Comparison of ENCODE assay signal across 15 cellular contexts in the genomic region with DNA sequence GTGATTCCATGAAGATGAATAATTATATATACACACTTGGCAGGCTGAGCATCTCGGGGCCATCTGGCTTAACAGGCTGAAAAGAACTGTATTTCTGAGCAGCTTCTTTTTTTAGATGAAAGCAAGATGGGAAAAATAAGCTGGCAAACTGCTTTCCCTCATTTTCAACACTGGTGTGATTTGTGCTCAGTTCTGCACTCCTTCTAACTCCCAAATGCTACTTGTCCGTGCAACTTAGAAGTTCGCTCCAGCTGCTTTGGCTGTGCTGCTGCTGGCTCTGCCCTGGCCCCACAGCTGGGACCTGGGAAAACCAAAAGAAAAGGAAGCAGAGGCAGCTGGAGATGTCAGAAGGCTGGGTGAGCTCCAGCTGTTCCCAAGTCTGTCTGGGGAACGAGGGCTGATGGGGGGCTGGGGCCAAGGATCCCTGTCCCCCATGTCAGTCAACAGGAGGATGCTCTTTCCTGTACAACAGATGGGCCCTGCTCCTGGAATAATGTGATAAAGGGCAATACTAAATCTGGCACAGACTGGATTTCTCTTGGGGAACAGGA. TPM values are rescaled to one million over a fixed set of nuclear protein-coding genes. Genes with fewer than 3 reads are reported as not detected.
A peak's percentile ranks its signal among the peaks of the same experiment; 100 is the strongest.
DNase-seq lines count a peak whose midpoint lies in the region; ATAC-seq and TF ChIP-seq lines count a peak whose summit lies in the region.
"Had no signal": no experiment of that assay in that cellular context is flagged by ENCODE, and none has a peak within 500 bp of the region (broad histone marks: within the 10 kb centered on the region; RNA-seq: fewer than 3 reads in every experiment).

No MANE protein-coding gene starts in this region.

- peak; percentile 17 for DNase-seq in AG04449 (ENCODE audit: low read depth, low spot score)
- DNase-seq in NCI-H1694 treated with DMSO at 0.1 percent for 48 hours (lab: John Stamatoyannopoulos, UW), result peak; percentile 98
- peak; percentile 16 for DNase-seq in choroid plexus epithelial cell (ENCODE audit: low read depth)
- DNase-seq in middle frontal gyrus (ENCODE audit: extremely low spot score, low spot score), result peak; percentile 70
- DNase-seq in activated CD4-positive, CD25-positive, alpha-beta regulatory T cell treated with anti-CD3 and anti-CD28 coated beads, Interleukin-2, amount 50 U/mL, for 72 hours, result no peak
- DNase-seq in GM13976 (ENCODE audit: low spot score), result no peak
- DNase-seq in stomach, result no peak
- DNase-seq: activated naive CD4-positive, alpha-beta T cell treated with anti-CD3 and anti-CD28 coated beads, Interleukin-2, amount 10 ng/mL, durations not matched to agents 7 days and 5 days; cortex of kidney; gastrocnemius medialis; kidney glomerular epithelial cell; natural killer cell; RPMI8226 had no signal

- WGBS in stomach, 5 donors, result 42 to 78% (median 67%) methylated on average over 4 of the region's 4 CpGs

- no peak for TF ChIP-seq EP300 in stomach (IDR thresholded peaks at IDR 0.05)

- H3K4me3 ChIP-seq in AG04449 (ENCODE audit: low read depth, low read length), result no peak overlapping the region
- H3K4me3 ChIP-seq in choroid plexus epithelial cell (ENCODE audit: low read depth, low read length), result no peak overlapping the region
- H3K4me3 ChIP-seq in stomach, result no peak overlapping the region
- H3K4me3 ChIP-seq: A549, gastrocnemius medialis had no signal

- in situ Hi-C loops in GM13976 (cut with MboI; ENCODE audit: low sequenced_read_pairs, unreplicated experiment), result no loop called here

- peaks cover 0 to 9% (median 3%) of the 10 kb centered on the region in 4 donors for H3K36me3 ChIP-seq in stomach
- H3K36me3 ChIP-seq: gastrocnemius medialis had no signal

- H3K9me3 ChIP-seq in stomach, result peaks cover 0 to under 1% (median 0%) of the 10 kb centered on the region in 4 donors
- H3K9me3 ChIP-seq: A549, gastrocnemius medialis had no signal

- POLR2A ChIA-PET in AG04449 (lab: Yijun Ruan, JAX), result no interaction called here

- peaks cover 0 to 10% (median 0%) of the 10 kb centered on the region in 4 donors for H3K4me1 ChIP-seq in stomach
- H3K4me1 ChIP-seq: A549, gastrocnemius medialis had no signal

- no peaks in the 10 kb centered on the region for H3K27me3 ChIP-seq in stomach
- H3K27me3 ChIP-seq: gastrocnemius medialis had no signal

- CTCF ChIA-PET in AG04449 (lab: Yijun Ruan, JAX), result no interaction called here

- no peak for TF ChIP-seq POLR2A in stomach (IDR thresholded peaks at IDR 0.05)

- intact Hi-C loops in stomach (cut with DNase I; ENCODE audit: low total_unique reads), result no loop called here

- ATAC-seq in HG02938 (IDR thresholded peaks at IDR 0.05; ENCODE audit: unreplicated experiment), result no peak
- ATAC-seq: A549, gastrocnemius medialis, natural killer cell had no signal

- no peak for TF ChIP-seq CTCF in AG04449 (IDR thresholded peaks at IDR 0.05; ENCODE audit: insufficient read depth, low read length, missing control alignments)
- TF ChIP-seq CTCF in choroid plexus epithelial cell (conservative IDR thresholded peaks at IDR 0.05; ENCODE audit: low read depth, low read length), result no peak
- no peak for TF ChIP-seq CTCF in GM13976 (IDR thresholded peaks at IDR 0.05; ENCODE audit: borderline replicate concordance, control extremely low read depth, extremely low read depth, insufficient read depth, missing control alignments)
- TF ChIP-seq CTCF in stomach (IDR thresholded peaks at IDR 0.05), result no peak

- no peak overlapping the region for H3K27ac ChIP-seq in stomach
- H3K27ac ChIP-seq: A549, gastrocnemius medialis had no signal

RNA-seq across cellular contexts. Expression of gene PAFAH2, which starts 44.9 kb away (rescaled TPM):
- total RNA-seq in stomach, result 10 to 100 TPM in 3 of 5 donors, 1 to 10 TPM in 1, under 1 TPM in 1; 0.58 to 25.5 (median 14.9) TPM
- 10 to 100 TPM in 2 of 3 donors, 1 to 10 TPM in 1; 6.5 to 13.3 (median 12.8) TPM for polyA plus RNA-seq in stomach

RNA-seq across cellular contexts. Expression of gene STMN1, which starts 46.7 kb away (rescaled TPM):
- 10 to 100 TPM; 25.9 to 74.2 (median 44.6) TPM for total RNA-seq in stomach
- polyA plus RNA-seq in stomach, result 100 to 1,000 TPM in 2 of 3 donors, 10 to 100 TPM in 1; 79.0 to 109 (median 108) TPM

Comparison
In these comparisons a context has a peak if more than half of its experiments do, and no peak if none do; other contexts are left out.
1. DNase-seq: peak in AG04449 (single experiment), NCI-H1694 treated with DMSO at 0.1 percent for 48 hours (single experiment), choroid plexus epithelial cell (single experiment) and middle frontal gyrus (single experiment); none in activated CD4-positive, CD25-positive, alpha-beta regulatory T cell treated with anti-CD3 and anti-CD28 coated beads, Interleukin-2, amount 50 U/mL, for 72 hours (single experiment), GM13976 (single experiment) and stomach (single experiment).